Comparison of ENCODE assay signal across 21 cellular contexts in the genomic region with DNA sequence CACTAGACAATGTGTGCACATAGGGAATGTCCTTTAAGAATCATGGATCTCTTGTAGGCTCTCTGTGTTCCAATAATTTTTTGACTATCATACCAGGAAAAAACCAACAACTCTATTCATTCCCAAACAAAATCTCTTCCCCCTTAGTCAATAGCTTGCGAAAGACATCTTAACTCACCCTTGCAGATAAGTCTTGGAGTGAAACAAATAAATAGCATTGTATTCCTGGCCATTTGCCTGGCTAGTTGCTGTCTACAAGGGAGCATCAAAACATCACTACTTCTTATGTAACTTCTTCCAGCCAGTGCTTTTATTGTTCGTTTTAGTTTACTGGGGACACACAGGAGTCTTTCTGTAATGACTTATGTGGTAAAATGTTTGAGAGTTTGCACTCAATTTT. TPM values are rescaled to one million over a fixed set of nuclear protein-coding genes. Genes with fewer than 3 reads are reported as not detected.
"Had no signal": no experiment of that assay in that cellular context is flagged by ENCODE, and none has a peak within 500 bp of the region (broad histone marks: within the 10 kb centered on the region; RNA-seq: fewer than 3 reads in every experiment).

No MANE protein-coding gene starts in this region.

- H3K9ac ChIP-seq: neural progenitor cell had no signal

- H2AFZ ChIP-seq: neural progenitor cell had no signal

- H3K36me3 ChIP-seq: brain microvascular endothelial cell, neural progenitor cell, prostate gland, right atrium auricular region had no signal

- H3K27ac ChIP-seq: brain microvascular endothelial cell, neural progenitor cell, prostate gland, right atrium auricular region, skin epidermis had no signal

- DNase-seq: activated B cell treated with CpG ODN at 0.5 μM for 24 hours; activated CD4-positive, alpha-beta memory T cell treated with anti-CD3 and anti-CD28 coated beads, Interleukin-2, amount 10 ng/mL, durations not matched to agents 7 days and 5 days; activated CD4-positive, alpha-beta T cell treated with anti-CD3 and anti-CD28 coated beads for 4 hours; activated CD8-positive, alpha-beta memory T cell treated with anti-CD3 and anti-CD28 coated beads, Interleukin-2, amount 10 ng/mL, durations not matched to agents 7 days and 5 days; activated naive CD4-positive, alpha-beta T cell treated with Interleukin-2 at 50 U/mL for 16 hours; aorta; brain microvascular endothelial cell; dermis blood vessel endothelial cell; effector memory CD4-positive, alpha-beta T cell; left cardiac atrium; mesendoderm; naive thymus-derived CD4-positive, alpha-beta T cell; stimulated activated naive CD8-positive, alpha-beta T cell treated with anti-CD3 and anti-CD28 coated beads, Interleukin-15, amount 100 ng/mL, for 72 hours; T-helper 1 cell; T-helper 9 cell; trophoblast cell had no signal

- FAIRE-seq: islet of Langerhans had no signal

- H3K4me2 ChIP-seq: neural progenitor cell had no signal

- H3K27me3 ChIP-seq: brain microvascular endothelial cell, neural progenitor cell, right atrium auricular region had no signal

- H3K4me1 ChIP-seq: neural progenitor cell, prostate gland had no signal

- H3K4me3 ChIP-seq: neural progenitor cell, prostate gland, right atrium auricular region, skin epidermis had no signal

- H3K9me3 ChIP-seq: prostate gland, right atrium auricular region had no signal

RNA-seq across cellular contexts. Expression of gene SCN3B, which starts 29.4 kb away (rescaled TPM):
- total RNA-seq: activated B cell treated with CpG ODN at 0.5 μM for 24 hours; activated CD8-positive, alpha-beta memory T cell treated with anti-CD3 and anti-CD28 coated beads, Interleukin-2, amount 10 ng/mL, durations not matched to agents 7 days and 5 days; naive thymus-derived CD4-positive, alpha-beta T cell had no signal
- polyA plus RNA-seq: naive thymus-derived CD4-positive, alpha-beta T cell had no signal
